25 cellular contexts compared by ENCODE assay signal in genomic region chr6:70527071-70527737, GRCh38.
"Had no signal": no experiment of that assay in that cellular context is flagged by ENCODE, and none has a peak within 500 bp of the region (broad histone marks: within the 10 kb centered on the region; RNA-seq: fewer than 3 reads in every experiment).

No MANE protein-coding gene starts in this region.

- H3K9me3 Mint-ChIP-seq: activated CD4-positive, alpha-beta memory T cell treated with anti-CD3 and anti-CD28 coated beads for 36 hours; activated naive CD4-positive, alpha-beta T cell treated with anti-CD3 and anti-CD28 coated beads, Interleukin-2, amount 50 U/mL, for 72 hours; activated T-helper 1 cell treated with anti-CD3 and anti-CD28 coated beads, Interleukin-12 subunit alpha, Interleukin-12 subunit beta, Interleukin-2, Interleukin-4 antibody, amounts not matched to agents 30 ng/mL and 10 ng/mL and 1 ng/mL, durations not matched to agents 14 hours and 24 hours and 36 hours; T-helper 2 cell treated with Interferon-gamma antibody and Interleukin-4, amounts not matched to agents 5 μg/mL and 100 μg/mL, for 36 hours; WTC11 had no signal

- ATAC-seq: activated CD4-positive, alpha-beta T cell treated with anti-CD3 and anti-CD28 coated beads for 36 hours; activated naive CD4-positive, alpha-beta T cell treated with anti-CD3 and anti-CD28 coated beads, Interleukin-2, amount 50 U/mL, for 72 hours; body of pancreas; left lobe of liver; stimulated activated naive CD8-positive, alpha-beta T cell treated with anti-CD3 and anti-CD28 coated beads, Interleukin-15, Interleukin-2, amounts not matched to agents 100 U/mL and 50 U/mL, for 24 hours; WTC11 had no signal

- H3K9me3 ChIP-seq: body of pancreas, tibial nerve had no signal

- DNase-seq: activated CD4-positive, alpha-beta memory T cell treated with anti-CD3 and anti-CD28 coated beads for 36 hours; activated CD4-positive, alpha-beta T cell treated with anti-CD3 and anti-CD28 coated beads for 36 hours; activated gamma-delta T cell treated with Interleukin-2 at 50 U/mL for 16 hours; activated T-cell treated with anti-CD3 and anti-CD28 coated beads for 4 hours; body of pancreas; central memory CD4-positive, alpha-beta T cell; cortex of kidney; erythroblast; kidney; midbrain; occipital lobe; retina; stimulated activated naive CD8-positive, alpha-beta T cell treated with anti-CD3 and anti-CD28 coated beads, Interleukin-15, Interleukin-2, amounts not matched to agents 100 U/mL and 50 U/mL, for 24 hours had no signal

- H3K27ac Mint-ChIP-seq: activated CD4-positive, alpha-beta memory T cell treated with anti-CD3 and anti-CD28 coated beads for 36 hours; activated CD4-positive, alpha-beta T cell treated with anti-CD3 and anti-CD28 coated beads for 36 hours; activated naive CD4-positive, alpha-beta T cell treated with anti-CD3 and anti-CD28 coated beads, Interleukin-2, amount 50 U/mL, for 72 hours; activated T-helper 1 cell treated with anti-CD3 and anti-CD28 coated beads, Interleukin-12 subunit alpha, Interleukin-12 subunit beta, Interleukin-2, Interleukin-4 antibody, amounts not matched to agents 30 ng/mL and 10 ng/mL and 1 ng/mL, durations not matched to agents 14 hours and 24 hours and 36 hours; T-helper 2 cell treated with Interferon-gamma antibody and Interleukin-4, amounts not matched to agents 5 μg/mL and 100 μg/mL, for 36 hours; WTC11 had no signal

- H3K4me3 ChIP-seq: body of pancreas, lung, skin epidermis, tibial nerve had no signal

- H3K4me3 Mint-ChIP-seq: activated CD4-positive, alpha-beta memory T cell treated with anti-CD3 and anti-CD28 coated beads for 36 hours; activated CD4-positive, alpha-beta T cell treated with anti-CD3 and anti-CD28 coated beads for 36 hours; activated T-helper 1 cell treated with anti-CD3 and anti-CD28 coated beads, Interleukin-12 subunit alpha, Interleukin-12 subunit beta, Interleukin-2, Interleukin-4 antibody, amounts not matched to agents 30 ng/mL and 10 ng/mL and 1 ng/mL, durations not matched to agents 14 hours and 24 hours and 36 hours; T-helper 2 cell treated with Interferon-gamma antibody and Interleukin-4, amounts not matched to agents 5 μg/mL and 100 μg/mL, for 36 hours; WTC11 had no signal

- H3K27me3 Mint-ChIP-seq: activated CD4-positive, alpha-beta memory T cell treated with anti-CD3 and anti-CD28 coated beads for 36 hours; activated CD4-positive, alpha-beta T cell treated with anti-CD3 and anti-CD28 coated beads for 36 hours had no signal

- FAIRE-seq: endometrium, frontal cortex, kidney, TTC549, urothelium cell line had no signal

- H3K27ac ChIP-seq: body of pancreas, skin epidermis, tibial nerve had no signal

- H3K36me3 Mint-ChIP-seq: activated CD4-positive, alpha-beta memory T cell treated with anti-CD3 and anti-CD28 coated beads for 36 hours; activated naive CD4-positive, alpha-beta T cell treated with anti-CD3 and anti-CD28 coated beads, Interleukin-2, amount 50 U/mL, for 72 hours had no signal

- H3K4me1 ChIP-seq: body of pancreas, tibial nerve had no signal

- H3K27me3 ChIP-seq: body of pancreas, tibial nerve had no signal

- H3K4me1 Mint-ChIP-seq: activated CD4-positive, alpha-beta T cell treated with anti-CD3 and anti-CD28 coated beads for 36 hours; WTC11 had no signal
